8 cellular contexts compared by ENCODE assay signal in the genomic region with DNA sequence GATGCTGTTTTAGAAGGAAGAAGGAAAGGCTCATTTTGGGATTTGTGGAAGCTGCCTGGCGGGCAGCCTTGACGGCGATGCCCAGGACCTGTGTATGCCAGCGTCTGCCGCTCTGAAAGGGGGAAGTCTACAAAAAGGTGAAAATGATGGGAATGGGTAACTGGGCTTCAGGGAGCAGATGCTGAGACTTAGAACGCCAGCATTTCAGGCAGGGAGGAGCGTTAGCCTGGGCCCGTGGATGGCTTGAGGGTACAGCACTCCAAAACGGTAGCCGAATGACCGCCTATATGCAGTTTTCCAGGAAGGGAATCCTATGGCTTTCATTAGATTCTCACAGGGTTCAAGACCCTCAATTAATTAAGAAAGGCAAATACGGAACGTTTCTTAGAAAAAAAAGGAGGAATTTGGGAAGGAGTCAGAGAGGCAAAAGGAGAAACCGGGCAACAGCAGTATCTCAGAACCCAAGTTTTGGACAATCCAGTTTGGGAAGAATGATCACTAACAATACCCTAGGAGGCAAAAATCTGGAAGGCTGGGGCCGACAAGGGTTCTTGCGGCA. TPM values are rescaled to one million over a fixed set of nuclear protein-coding genes. Genes with fewer than 3 reads are reported as not detected.
DNase-seq lines count a peak whose midpoint lies in the region; TF ChIP-seq lines count a peak whose summit lies in the region.

No MANE protein-coding gene starts in this region.

- BruUV-seq in Caco-2 (replicated peaks; lab: Mats Ljungman, UMichigan) = TSS peak; percentile 22
- no TSS peak for BruUV-seq in mammary epithelial cell (replicated peaks; lab: Mats Ljungman, UMichigan)

- H3K4me1 ChIP-seq in Caco-2 (peaks cover 57% of the 10 kb centered on the region), MM.1S (ENCODE audit: low read length) (peaks cover 8% of the 10 kb centered on the region), mammary epithelial cell (ENCODE audit: insufficient read depth, low read length) (peaks cover 14% of the 10 kb centered on the region)

- H3K9ac ChIP-seq in MM.1S (ENCODE audit: low read length) (peak overlapping the region; percentile 69), mammary epithelial cell (ENCODE audit: insufficient read depth, low read length) (peak overlapping the region; percentile 78)

- H3K27ac Mint-ChIP-seq in Caco-2 (ENCODE audit: unreplicated experiment) = peak overlapping the region; percentile 85

- CTCF ChIA-PET in Caco-2 (lab: Charles Lee) (interaction anchor here (0.7 kb wide), 1 partner anchor 10 kb away, joined by 3 read pairs; no protein-coding TSS in a partner anchor), mammary epithelial cell (lab: Charles Lee; ENCODE audit: low non-redundant PET) (no interaction called here)

- H3K9me3 ChIP-seq in Caco-2 = no peaks in the 10 kb centered on the region
- H3K9me3 ChIP-seq in MM.1S (replicated peaks; ENCODE audit: insufficient read depth, low read length) = no peaks in the 10 kb centered on the region
- no peaks in the 10 kb centered on the region for H3K9me3 ChIP-seq in mammary epithelial cell (replicated peaks; ENCODE audit: insufficient read depth, low read length)

- H2AFZ ChIP-seq in MM.1S (ENCODE audit: low read length) (peak overlapping the region; percentile 87), mammary epithelial cell (ENCODE audit: low read depth, low read length) (peak overlapping the region; percentile 96)

- peaks cover 51% of the 10 kb centered on the region for H3K4me1 Mint-ChIP-seq in Caco-2 (ENCODE audit: low read depth, unreplicated experiment)

- H3K27me3 ChIP-seq in Caco-2 (replicated peaks; ENCODE audit: control insufficient read depth, insufficient read depth, low read length) (no peaks in the 10 kb centered on the region), MM.1S (replicated peaks; ENCODE audit: insufficient read depth, low read length) (no peaks in the 10 kb centered on the region), mammary epithelial cell (ENCODE audit: insufficient read depth, low read length) (no peaks in the 10 kb centered on the region)

- dilution Hi-C loops in mammary epithelial cell (cut with HindIII; ENCODE audit: low sequenced_read_pairs) = no loop called here

- no peaks in the 10 kb centered on the region for H3K9me2 ChIP-seq in MM.1S (replicated peaks; ENCODE audit: insufficient read depth, low read length)

- POLR2A ChIA-PET in Caco-2 (lab: Charles Lee) = interaction anchor here (0.9 to 1.5 kb wide), 2 partner anchors 14 to 28 kb away, joined by 4 to 10 read pairs; no protein-coding TSS in a partner anchor

- TF ChIP-seq CTCF in Caco-2 (IDR thresholded peaks at IDR 0.05; ENCODE audit: insufficient read depth in 1 of 2, low read depth in 1 of 2, low read length in 1 of 2, severe bottlenecking in 1 of 2, unreplicated experiment in 1 of 2) = no peak
- TF ChIP-seq CTCF in MM.1S (IDR thresholded peaks at IDR 0.05; ENCODE audit: low read length) = no peak
- TF ChIP-seq CTCF in mammary epithelial cell (conservative IDR thresholded peaks at IDR 0.05 in 1 of 2, IDR thresholded peaks at IDR 0.05 in 1 of 2; ENCODE audit: extremely low read depth in 1 of 2, insufficient read depth in 1 of 2, low read depth in 1 of 2, low read length in 2 of 2) = no peak

- H3K9me3 Mint-ChIP-seq in Caco-2 (ENCODE audit: unreplicated experiment) = peaks cover 10% of the 10 kb centered on the region

- H3K79me2 ChIP-seq in MM.1S (ENCODE audit: low read length) (no peaks in the 10 kb centered on the region), mammary epithelial cell (ENCODE audit: insufficient read depth, low read length) (peaks cover 5% of the 10 kb centered on the region)

- peaks cover 9% of the 10 kb centered on the region for H3K36me3 ChIP-seq in Caco-2 (ENCODE audit: control insufficient read depth, insufficient read depth, low read length)
- H3K36me3 ChIP-seq in MM.1S (replicated peaks; ENCODE audit: insufficient read depth, low read length) = no peaks in the 10 kb centered on the region
- no peaks in the 10 kb centered on the region for H3K36me3 ChIP-seq in mammary epithelial cell (ENCODE audit: insufficient read depth, low read length)

- DNase-seq in Caco-2 (no peak), MM.1S (no peak), mammary epithelial cell (no peak), left kidney (ENCODE audit: low read depth, low spot score) (peak; percentile 49), superior temporal gyrus (ENCODE audit: extremely low spot score) (peak; percentile 65), HuH-7.5 (ENCODE audit: low spot score) (no peak)
- DNase-seq in effector CD4-positive, alpha-beta T cell = no peak
- no peak for DNase-seq in stimulated activated CD4-positive, alpha-beta T cell treated with anti-CD3 and anti-CD28 coated beads, Interleukin-4, amount 100 ng/mL, for 4 hours

- H3K27me3 Mint-ChIP-seq in Caco-2 (ENCODE audit: insufficient read depth, unreplicated experiment) = no peaks in the 10 kb centered on the region

- H3K4me3 ChIP-seq in Caco-2 (ENCODE audit: low read depth, low read length) (peak overlapping the region; percentile 85), MM.1S (ENCODE audit: low read length) (peak overlapping the region; percentile 82), mammary epithelial cell (replicated peaks in 1 of 3; ENCODE audit: insufficient read depth in 1 of 3, low read depth in 2 of 3, low read length in 3 of 3) (peak overlapping the region; percentile 86 to 89 (median 87))

- intact Hi-C loops in Caco-2 (cut with micrococcal nuclease; ENCODE audit: unreplicated experiment) (no loop called here), mammary epithelial cell (cut with micrococcal nuclease) (loop anchor here (5.0 to 10.0 kb wide), 2 partner anchors 45 to 908 kb away; a partner anchor contains a TSS)

- no peaks in the 10 kb centered on the region for H4K20me1 ChIP-seq in MM.1S (ENCODE audit: insufficient read depth, low read length)
- H4K20me1 ChIP-seq in mammary epithelial cell (ENCODE audit: insufficient read depth, low read length) = no peaks in the 10 kb centered on the region

- in situ Hi-C loops in mammary epithelial cell (cut with MboI; ENCODE audit: low sequenced_read_pairs in 2 of 2) = loop anchor here (25.0 kb wide), 1 partner anchor 905 kb away; a partner anchor contains a TSS

- WGBS in mammary epithelial cell (ENCODE audit: low coverage, missing lambda C conversion rate) = 6% methylated on average over 14 of the region's 16 CpGs

- peaks cover 63% of the 10 kb centered on the region for H3K36me3 Mint-ChIP-seq in Caco-2 (ENCODE audit: insufficient read depth, unreplicated experiment)

- H3F3A ChIP-seq in MM.1S (ENCODE audit: insufficient read depth, low read length) = peaks cover 22% of the 10 kb centered on the region

- peak overlapping the region; percentile 90; the same call in 1 of the 2 replicates for H3K27ac ChIP-seq in MM.1S (ENCODE audit: low read length)
- H3K27ac ChIP-seq in mammary epithelial cell (ENCODE audit: insufficient read depth, low read depth, low read length) = peak overlapping the region; percentile 80

- H3K4me2 ChIP-seq in MM.1S (ENCODE audit: low read depth, low read length) (peak overlapping the region; percentile 85), mammary epithelial cell (ENCODE audit: insufficient read depth, low read depth, low read length) (peak overlapping the region; percentile 84)

- peak overlapping the region; percentile 84 for H3K4me3 Mint-ChIP-seq in Caco-2 (ENCODE audit: unreplicated experiment)

RNA-seq across cellular contexts. Expression of a gene that starts 0.7 kb away (rescaled TPM):
- total RNA-seq in Caco-2 (2022) = 196 and 204 TPM in 2 replicates
- total RNA-seq in mammary epithelial cell = 10 to 100 TPM; 14.2 to 19.5 TPM
- polyA plus RNA-seq in mammary epithelial cell = 9.3 TPM
- not detected for polyA minus RNA-seq in mammary epithelial cell

RNA-seq across cellular contexts. Expression of a gene that starts 22.7 kb away (rescaled TPM):
- total RNA-seq in Caco-2 (2022) = 0.91 and 1.1 TPM in 2 replicates
- total RNA-seq in mammary epithelial cell = under 1 TPM; under 0.01 to 0.31 TPM
- polyA plus RNA-seq in mammary epithelial cell = not detected
- polyA minus RNA-seq in mammary epithelial cell = not detected

RNA-seq across cellular contexts. Expression of a gene that starts 35.8 kb away (rescaled TPM):
- total RNA-seq in Caco-2 (2022) (2.5 and 4.4 TPM in 2 replicates), mammary epithelial cell (1 to 10 TPM in 1 of 2 donors, under 1 TPM in 1; 0.80 to 1.8 TPM)
- polyA plus RNA-seq in mammary epithelial cell = 0.29 TPM
- polyA minus RNA-seq in mammary epithelial cell = not detected

Comparison
In these comparisons a context has a peak if more than half of its experiments do, and no peak if none do; other contexts are left out.
1. DNase-seq: peak in left kidney (single experiment) and superior temporal gyrus (single experiment); none in Caco-2 (0 of 2), MM.1S (single experiment), mammary epithelial cell (single experiment), HuH-7.5 (single experiment), effector CD4-positive, alpha-beta T cell (single experiment) and stimulated activated CD4-positive, alpha-beta T cell treated with anti-CD3 and anti-CD28 coated beads, Interleukin-4, amount 100 ng/mL, for 4 hours (0 of 2).
2. Peak in every context shown above with its lines, with median percentiles within 50 percentile points of each other: H3K4me3 ChIP-seq.